In genomic region chr6:7196019-7196402, GRCh38 we compare ENCODE assay signal across 12 cellular contexts.
DNase-seq lines count a peak whose midpoint lies in the region; ATAC-seq and TF ChIP-seq lines count a peak whose summit lies in the region.
"Had no signal": no experiment of that assay in that cellular context is flagged by ENCODE, and none has a peak within 500 bp of the region (broad histone marks: within the 10 kb centered on the region; RNA-seq: fewer than 3 reads in every experiment).

No MANE protein-coding gene starts in this region.

- H3K9me3 ChIP-seq in H9 (ENCODE audit: control insufficient read depth, low read depth, low read length) (no peaks in the 10 kb centered on the region), endodermal cell (ENCODE audit: control insufficient read depth, low read length) (no peaks in the 10 kb centered on the region)

- no peak overlapping the region for H2BK5ac ChIP-seq in H9 (ENCODE audit: insufficient read length, low read length)

- no peak overlapping the region for H2AK5ac ChIP-seq in H9 (ENCODE audit: insufficient read length, low read length)

- no peak overlapping the region for H3K14ac ChIP-seq in H9 (ENCODE audit: insufficient read depth, low read length)

- no peak overlapping the region for H3T11ph ChIP-seq in H9 (ENCODE audit: low read length)

- H3K4me1 Mint-ChIP-seq in H9 (peaks cover 17 to 20% of the 10 kb centered on the region in 2 experiments), endodermal cell (peaks cover 17% of the 10 kb centered on the region), nephron (peaks cover 18% of the 10 kb centered on the region), endothelial cell (ENCODE audit: unreplicated experiment) (peaks cover 17% of the 10 kb centered on the region)

- H2BK20ac ChIP-seq in H9 (ENCODE audit: low read depth, low read length, poor library complexity, severe bottlenecking), result no peak overlapping the region

- H3K4me3 Mint-ChIP-seq in H9, result no peak overlapping the region
- no peak overlapping the region for H3K4me3 Mint-ChIP-seq in endodermal cell
- H3K4me3 Mint-ChIP-seq in nephron, result no peak overlapping the region
- H3K4me3 Mint-ChIP-seq in endothelial cell (ENCODE audit: unreplicated experiment), result no peak overlapping the region

- H3K23me2 ChIP-seq in H9 (ENCODE audit: insufficient read length, low read depth, low read length, poor library complexity, severe bottlenecking), result no peaks in the 10 kb centered on the region

- H3K18ac ChIP-seq in H9 (ENCODE audit: insufficient read length, low read depth, low read length), result peak overlapping the region; percentile 78

- H2AFZ ChIP-seq in H9 (ENCODE audit: low read length), result no peak overlapping the region

- H3K27ac ChIP-seq in H9 (ENCODE audit: insufficient read length, low read depth, low read length) (no peak overlapping the region), endodermal cell (ENCODE audit: low read depth, low read length) (no peak overlapping the region)
- H3K27ac ChIP-seq: brain microvascular endothelial cell had no signal

- no peak overlapping the region for H3K4me2 ChIP-seq in H9 (ENCODE audit: insufficient read depth, insufficient read length, low read length)

- H3K36me3 ChIP-seq in endodermal cell (ENCODE audit: control insufficient read depth, insufficient read depth, low read length), result peaks cover 65% of the 10 kb centered on the region

- H4K8ac ChIP-seq in H9 (replicated peaks; ENCODE audit: insufficient read length, low read depth, low read length), result no peak overlapping the region

- ATAC-seq in HG02852 (IDR thresholded peaks at IDR 0.05; ENCODE audit: unreplicated experiment), result no peak

- DNase-seq in H9 (no peak), OCI-M1 (lab: John Stamatoyannopoulos, UW) (peak; percentile 89), endodermal cell (no peak), endothelial cell (ENCODE audit: low spot score) (no peak), foreskin fibroblast (no peak), NCI-H524 treated with DMSO at 0.1 percent for 48 hours (lab: John Stamatoyannopoulos, UW) (no peak)
- DNase-seq: brain microvascular endothelial cell, DMS79 treated with DMSO at 0.1 percent for 48 hours, NCI-H187, RPMI8226 had no signal

- no peaks in the 10 kb centered on the region for H4K20me1 ChIP-seq in H9 (ENCODE audit: control insufficient read depth, insufficient read depth, insufficient read length)

- H3K79me1 ChIP-seq in H9 (ENCODE audit: insufficient read depth, low read depth, low read length, poor library complexity, severe bottlenecking), result no peaks in the 10 kb centered on the region

- H3K79me2 ChIP-seq in H9 (ENCODE audit: insufficient read depth, low read length), result no peaks in the 10 kb centered on the region

- H2BK15ac ChIP-seq in H9 (ENCODE audit: low read depth, low read length), result no peak overlapping the region

- H3K23ac ChIP-seq in H9 (ENCODE audit: insufficient read length, low read depth, low read length), result no peak overlapping the region

- H4K5ac ChIP-seq in H9 (ENCODE audit: insufficient read length, low read depth, low read length), result no peak overlapping the region

- peaks cover 0 to 20% (median 4%) of the 10 kb centered on the region in 3 experiments; a peak in 4 of 7 replicates for H3K36me3 Mint-ChIP-seq in H9 (ENCODE audit: insufficient read depth in 1 of 3, low read depth in 3 of 3)
- peaks cover 48% of the 10 kb centered on the region for H3K36me3 Mint-ChIP-seq in endodermal cell (ENCODE audit: low read depth)
- peaks cover 40% of the 10 kb centered on the region for H3K36me3 Mint-ChIP-seq in nephron (ENCODE audit: low read depth)
- no peaks in the 10 kb centered on the region for H3K36me3 Mint-ChIP-seq in endothelial cell (ENCODE audit: low read depth, unreplicated experiment)

- no CpG with 5 or more reads among the region's 7 CpGs for WGBS in H9 (ENCODE audit: extremely low coverage, insufficient read length, low lambda C conversion rate)
- WGBS in endodermal cell (ENCODE audit: insufficient coverage in 1 of 2, insufficient read length in 1 of 2), 2 experiments, result 89 to 90% methylated on average over 4 to 7 of the region's 7 CpGs

- no peak overlapping the region for H4K91ac ChIP-seq in H9 (ENCODE audit: insufficient read length, low read depth, low read length)

- H3K27ac Mint-ChIP-seq in H9, result peak overlapping the region in 2 of 3 experiments; percentile 42 to 60; a peak in 3 of 7 replicates
- peak overlapping the region; percentile 50 for H3K27ac Mint-ChIP-seq in endodermal cell
- peak overlapping the region in 2 of 3 experiments; percentile 23 to 34 for H3K27ac Mint-ChIP-seq in nephron
- no peak overlapping the region for H3K27ac Mint-ChIP-seq in endothelial cell (ENCODE audit: unreplicated experiment)

- H3K4ac ChIP-seq in H9 (ENCODE audit: low read depth, low read length), result no peak overlapping the region

- TF ChIP-seq CTCF in H9 (conservative IDR thresholded peaks at IDR 0.05) (no peak), endodermal cell (conservative IDR thresholded peaks at IDR 0.05) (no peak), nephron (IDR thresholded peaks at IDR 0.05; ENCODE audit: unreplicated experiment in 3 of 3) (no peak), endothelial cell (IDR thresholded peaks at IDR 0.05; ENCODE audit: unreplicated experiment) (no peak), foreskin fibroblast (IDR thresholded peaks at IDR 0.05; ENCODE audit: low read depth, low read length) (no peak)

- H3K9me3 Mint-ChIP-seq in H9 (no peaks in the 10 kb centered on the region), endodermal cell (no peaks in the 10 kb centered on the region), nephron (no peaks in the 10 kb centered on the region), endothelial cell (ENCODE audit: unreplicated experiment) (no peaks in the 10 kb centered on the region)

- no peak overlapping the region for H3K4me3 ChIP-seq in endodermal cell (ENCODE audit: low read length)
- H3K4me3 ChIP-seq in foreskin fibroblast (ENCODE audit: low read depth in 1 of 2, low read length in 2 of 2), result no peak overlapping the region

- H3K27me3 ChIP-seq in H9 (ENCODE audit: insufficient read depth, low read length) (no peaks in the 10 kb centered on the region), endodermal cell (ENCODE audit: control insufficient read depth, insufficient read depth, low read length, poor library complexity, severe bottlenecking) (no peaks in the 10 kb centered on the region)
- H3K27me3 ChIP-seq: brain microvascular endothelial cell had no signal

- H3K4me1 ChIP-seq in H9 (ENCODE audit: insufficient read depth, low read length) (0 out of 2 replicates have a peak, but pooled peaks cover 4% of the 10 kb centered on the region), endodermal cell (ENCODE audit: control insufficient read depth, insufficient read depth, low read length) (no peaks in the 10 kb centered on the region)

- H2BK120ac ChIP-seq in H9 (ENCODE audit: low read depth, low read length, poor library complexity, severe bottlenecking), result no peak overlapping the region

- H3K9ac ChIP-seq in H9 (ENCODE audit: extremely low read depth, insufficient read length, low read length), result no peak overlapping the region
- H3K9ac ChIP-seq in endodermal cell (ENCODE audit: extremely low read depth, low read length, poor library complexity, severe bottlenecking), result no peak overlapping the region

- no peak overlapping the region for H3K56ac ChIP-seq in H9 (ENCODE audit: insufficient read length, low read depth, low read length)

- no peaks in the 10 kb centered on the region for H3K27me3 Mint-ChIP-seq in H9 (ENCODE audit: low read depth)
- no peaks in the 10 kb centered on the region for H3K27me3 Mint-ChIP-seq in endodermal cell (ENCODE audit: insufficient read depth)
- H3K27me3 Mint-ChIP-seq in nephron (ENCODE audit: low read depth), result no peaks in the 10 kb centered on the region
- no peaks in the 10 kb centered on the region for H3K27me3 Mint-ChIP-seq in endothelial cell (ENCODE audit: unreplicated experiment)

- no peak overlapping the region for H2BK12ac ChIP-seq in H9 (ENCODE audit: insufficient read length, low read depth, low read length)
